19 cellular contexts compared by ENCODE assay signal in genomic region chr11:61154528-61154927, GRCh38. TPM values are rescaled to one million over a fixed set of nuclear protein-coding genes. Genes with fewer than 3 reads are reported as not detected.
DNase-seq lines count a peak whose midpoint lies in the region; ATAC-seq and TF ChIP-seq lines count a peak whose summit lies in the region.
"Had no signal": no experiment of that assay in that cellular context is flagged by ENCODE, and none has a peak within 500 bp of the region (broad histone marks: within the 10 kb centered on the region; RNA-seq: fewer than 3 reads in every experiment).

No MANE protein-coding gene starts in this region.

- no peak overlapping the region for H2AFZ ChIP-seq in smooth muscle cell (ENCODE audit: low read depth)

- H3K36me3 ChIP-seq in HEK293 (ENCODE audit: control insufficient read depth in 2 of 2, insufficient read depth in 1 of 2, low read length in 2 of 2) (peaks cover 0 to 13% of the 10 kb centered on the region in 2 experiments; a peak in 1 of 3 replicates), ascending aorta (no peaks in the 10 kb centered on the region), mesodermal cell (ENCODE audit: control insufficient read depth, insufficient read depth, low read length) (peaks cover 32% of the 10 kb centered on the region), smooth muscle cell (ENCODE audit: low read depth) (no peaks in the 10 kb centered on the region)

- CTCF ChIA-PET in HEK293 (lab: Yijun Ruan, JAX): interaction anchor here (1.3 to 1.7 kb wide), 2 partner anchors 33 to 255 kb away, joined by 3 to 5 read pairs; no protein-coding TSS in a partner anchor

- H3F3A ChIP-seq in smooth muscle cell (ENCODE audit: low read depth): peaks cover 24% of the 10 kb centered on the region

- POLR2A ChIA-PET in HEK293 (lab: Yijun Ruan, JAX): no interaction called here

- H3K27ac ChIP-seq in HEK293 (ENCODE audit: extremely low read depth, low read depth, low read length) (no peak overlapping the region), ascending aorta (peak overlapping the region; percentile 84 to 88), mesodermal cell (ENCODE audit: low read depth, low read length, severe bottlenecking) (peak overlapping the region; percentile 96), smooth muscle cell (ENCODE audit: low read depth) (peak overlapping the region; percentile 97)

- no peaks in the 10 kb centered on the region for H3K9me3 ChIP-seq in HEK293 (ENCODE audit: control insufficient read depth, insufficient read depth, low read depth, low read length)
- peaks cover 0 to 13% of the 10 kb centered on the region in 2 donors for H3K9me3 ChIP-seq in ascending aorta
- peaks cover 17% of the 10 kb centered on the region for H3K9me3 ChIP-seq in mesodermal cell (ENCODE audit: control insufficient read depth, low read length)
- no peaks in the 10 kb centered on the region for H3K9me3 ChIP-seq in smooth muscle cell (replicated peaks; ENCODE audit: low read depth)

- peaks cover 37% of the 10 kb centered on the region for H4K20me1 ChIP-seq in smooth muscle cell (ENCODE audit: low read depth)

- peaks cover 72% of the 10 kb centered on the region for H3K79me2 ChIP-seq in smooth muscle cell (ENCODE audit: low read depth)

- DNase-seq in ascending aorta (ENCODE audit: low spot score in 2 of 2) (no peak), smooth muscle cell (lab: John Stamatoyannopoulos, UW; ENCODE audit: unreplicated experiment) (no peak), HuH-7 (ENCODE audit: low spot score) (no peak), NCI-H1048 (lab: John Stamatoyannopoulos, UW) (no peak), left lobe of liver (ENCODE audit: low spot score) (no peak)
- no peak for DNase-seq in stimulated activated CD4-positive, alpha-beta T cell treated with anti-CD3 and anti-CD28 coated beads, Interleukin-12 subunit alpha, Interleukin-12 subunit beta, amount 100 ng/mL, for 4 hours
- DNase-seq: ACHN; C1 segment of cervical spinal cord; CD8-positive, alpha-beta memory T cell; GOT3; NCI-H1436; NCI-H2029; NCI-H345; NCI-H524 treated with DMSO at 0.1 percent for 48 hours had no signal

- H3K4me2 ChIP-seq in smooth muscle cell: no peak overlapping the region

- H3K4me3 ChIP-seq in HEK293 (ENCODE audit: low read depth, low read length): no peak overlapping the region
- no peak overlapping the region for H3K4me3 ChIP-seq in ascending aorta
- no peak overlapping the region for H3K4me3 ChIP-seq in mesodermal cell (ENCODE audit: extremely low read depth, insufficient read depth, low read length, poor library complexity, severe bottlenecking)
- no peak overlapping the region for H3K4me3 ChIP-seq in smooth muscle cell
- H3K4me3 ChIP-seq: SJSA1 had no signal

- no peak for ATAC-seq in left lobe of liver
- ATAC-seq: HepG2 had no signal

- intact Hi-C loops in ascending aorta (cut with DNase I): loop anchor here (10.0 kb wide), 1 partner anchor 1600 kb away; no protein-coding TSS in a partner anchor

- H3K4me1 ChIP-seq in HEK293 (ENCODE audit: control insufficient read depth, insufficient read depth, low read length) (no peaks in the 10 kb centered on the region), ascending aorta (peaks cover 11 to 54% of the 10 kb centered on the region in 2 donors), mesodermal cell (ENCODE audit: control insufficient read depth, insufficient read depth, low read length, poor library complexity, severe bottlenecking) (peaks cover 41% of the 10 kb centered on the region), smooth muscle cell (ENCODE audit: low read depth) (peaks cover 35% of the 10 kb centered on the region)

- TF ChIP-seq CTCF in HEK293 (tag by site-specific recombination; IDR thresholded peaks at IDR 0.05) (no peak), ascending aorta (IDR thresholded peaks at IDR 0.05) (no peak), smooth muscle cell (IDR thresholded peaks at IDR 0.05; ENCODE audit: borderline replicate concordance, insufficient read depth, poor library complexity, severe bottlenecking) (no peak)

- no peaks in the 10 kb centered on the region for H3K27me3 ChIP-seq in ascending aorta
- no peaks in the 10 kb centered on the region for H3K27me3 ChIP-seq in smooth muscle cell (ENCODE audit: low read depth)
- H3K27me3 ChIP-seq: SJSA1 had no signal

- peak overlapping the region; percentile 84 for H3K9ac ChIP-seq in smooth muscle cell (ENCODE audit: low read depth)

- WGBS in mesodermal cell (ENCODE audit: insufficient coverage in 2 of 2), 2 experiments: 100% methylated on average over 3 of the region's 4 CpGs
- WGBS in smooth muscle cell (ENCODE audit: low lambda C conversion rate): 97% methylated on average over 4 of the region's 4 CpGs

TF ChIP-seq in HEK293, 187 proteins besides CTCF, POLR2A, EP300 and RAD21:
- TF ChIP-seq ZNF394 (tag by site-specific recombination; IDR thresholded peaks at IDR 0.05; ENCODE audit: borderline replicate concordance): no peak
- peak; percentile 99 for TF ChIP-seq ZNF558 (tag by site-specific recombination; IDR thresholded peaks at IDR 0.05)
- TF ChIP-seq ZNF366 (tag by site-specific recombination; conservative IDR thresholded peaks at IDR 0.05): no peak
TF ChIP-seq in HEK293: peak in this region for 1.

RNA-seq across cellular contexts. Expression of gene VPS37C, which starts 6.7 kb away (rescaled TPM):
- total RNA-seq in ascending aorta (25.8 TPM), smooth muscle cell (8.8 and 13.6 TPM in 2 replicates), left lobe of liver (5.9 TPM)
- polyA plus RNA-seq in mesodermal cell (2013, experiment 1 of 2): 18.3 TPM
- polyA plus RNA-seq in mesodermal cell (2013, experiment 2 of 2): 15.0 TPM
- 15.4 and 22.4 TPM in 2 replicates for polyA plus RNA-seq in smooth muscle cell

RNA-seq across cellular contexts. Expression of gene PGA3, which starts 48.8 kb away (rescaled TPM):
- 26.8 TPM for total RNA-seq in ascending aorta
- not detected for polyA plus RNA-seq in mesodermal cell (2013, experiment 1 of 2)
- polyA plus RNA-seq in mesodermal cell (2013, experiment 2 of 2): not detected
- total RNA-seq in smooth muscle cell: not detected in 2 replicates
- not detected in 2 replicates for polyA plus RNA-seq in smooth muscle cell
- total RNA-seq in left lobe of liver: not detected
- total RNA-seq: CD8-positive, alpha-beta memory T cell; HepG2; M059J; SJSA1 had no signal
- polyA plus RNA-seq: CD8-positive, alpha-beta memory T cell; HepG2 had no signal

RNA-seq across cellular contexts. Expression of gene CD5, which starts 52.2 kb away (rescaled TPM):
- total RNA-seq in ascending aorta: 1.3 TPM
- polyA plus RNA-seq in mesodermal cell (2013, experiment 1 of 2): not detected
- not detected for polyA plus RNA-seq in mesodermal cell (2013, experiment 2 of 2)
- total RNA-seq in smooth muscle cell: not detected in 2 replicates
- polyA plus RNA-seq in smooth muscle cell: 0.10 and 0.72 TPM in 2 replicates
- 0.55 TPM for total RNA-seq in left lobe of liver
- total RNA-seq: HepG2, M059J, SJSA1 had no signal
- polyA plus RNA-seq: HepG2 had no signal

Comparison
In these comparisons a context has a peak if more than half of its experiments do, and no peak if none do; other contexts are left out.
1. RNA of gene PGA3, which starts 48.8 kb away (total RNA-seq): 26.8 TPM in ascending aorta (single experiment); not detected in left lobe of liver (single experiment) and not detected in smooth muscle cell; every median in the first group is over 10 times any median in the second.